1 cellular context compared by ENCODE assay signal in the genomic region with DNA sequence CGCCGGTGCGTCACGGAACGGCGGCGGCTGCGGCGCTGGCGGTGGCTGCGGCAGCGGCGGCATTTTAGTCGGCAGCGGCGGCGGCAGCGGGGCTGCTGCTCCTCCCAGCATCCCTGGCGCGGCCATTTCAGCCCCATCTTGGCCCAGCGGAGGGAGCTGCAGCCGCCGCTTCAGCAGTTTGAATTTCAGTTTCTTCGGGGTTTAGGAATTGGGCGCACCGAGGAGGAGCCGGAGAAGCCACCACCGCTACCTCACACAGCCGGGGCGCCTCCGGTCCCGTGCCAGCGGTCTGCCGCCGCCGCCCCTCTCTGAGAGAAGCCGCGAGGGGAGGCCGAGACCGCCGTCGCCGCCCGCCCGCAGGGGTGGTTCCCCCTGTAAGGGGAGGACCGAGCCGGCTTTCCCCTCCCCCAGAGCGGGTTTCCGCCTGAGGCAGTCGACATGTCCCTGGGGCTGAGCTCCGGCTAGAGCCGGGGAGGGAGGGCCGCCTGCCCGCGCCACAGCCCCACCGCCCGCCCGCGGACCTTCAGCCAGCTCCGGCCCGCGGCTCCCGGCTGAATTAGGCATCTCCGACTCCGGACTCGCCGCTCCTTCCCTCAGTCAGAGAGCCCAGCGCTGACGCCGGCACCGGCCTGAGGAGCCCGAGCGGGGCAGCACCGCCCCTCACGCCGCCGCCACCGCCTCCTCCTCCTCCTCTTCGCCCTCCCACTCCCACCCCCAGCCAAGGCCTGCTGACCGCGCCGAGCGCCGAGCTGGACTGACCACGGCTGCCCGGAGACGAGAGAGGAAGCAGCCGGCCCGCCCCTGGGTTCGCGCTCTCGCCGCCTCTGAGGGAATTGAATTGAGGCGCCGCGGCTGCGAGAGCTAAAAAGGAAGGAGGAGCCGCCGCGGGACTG.
TF ChIP-seq lines count a peak whose summit lies in the region.

A gene (plus strand): TSS at position 67 of the 893 bp plus-strand sequence. CDS start 1,053 bp downstream, outside the sequence.

TF ChIP-seq in neural cell, 6 proteins besides CTCF, POLR2A, EP300 and RAD21 (continued from another document):
- TF ChIP-seq, protein P1, sequence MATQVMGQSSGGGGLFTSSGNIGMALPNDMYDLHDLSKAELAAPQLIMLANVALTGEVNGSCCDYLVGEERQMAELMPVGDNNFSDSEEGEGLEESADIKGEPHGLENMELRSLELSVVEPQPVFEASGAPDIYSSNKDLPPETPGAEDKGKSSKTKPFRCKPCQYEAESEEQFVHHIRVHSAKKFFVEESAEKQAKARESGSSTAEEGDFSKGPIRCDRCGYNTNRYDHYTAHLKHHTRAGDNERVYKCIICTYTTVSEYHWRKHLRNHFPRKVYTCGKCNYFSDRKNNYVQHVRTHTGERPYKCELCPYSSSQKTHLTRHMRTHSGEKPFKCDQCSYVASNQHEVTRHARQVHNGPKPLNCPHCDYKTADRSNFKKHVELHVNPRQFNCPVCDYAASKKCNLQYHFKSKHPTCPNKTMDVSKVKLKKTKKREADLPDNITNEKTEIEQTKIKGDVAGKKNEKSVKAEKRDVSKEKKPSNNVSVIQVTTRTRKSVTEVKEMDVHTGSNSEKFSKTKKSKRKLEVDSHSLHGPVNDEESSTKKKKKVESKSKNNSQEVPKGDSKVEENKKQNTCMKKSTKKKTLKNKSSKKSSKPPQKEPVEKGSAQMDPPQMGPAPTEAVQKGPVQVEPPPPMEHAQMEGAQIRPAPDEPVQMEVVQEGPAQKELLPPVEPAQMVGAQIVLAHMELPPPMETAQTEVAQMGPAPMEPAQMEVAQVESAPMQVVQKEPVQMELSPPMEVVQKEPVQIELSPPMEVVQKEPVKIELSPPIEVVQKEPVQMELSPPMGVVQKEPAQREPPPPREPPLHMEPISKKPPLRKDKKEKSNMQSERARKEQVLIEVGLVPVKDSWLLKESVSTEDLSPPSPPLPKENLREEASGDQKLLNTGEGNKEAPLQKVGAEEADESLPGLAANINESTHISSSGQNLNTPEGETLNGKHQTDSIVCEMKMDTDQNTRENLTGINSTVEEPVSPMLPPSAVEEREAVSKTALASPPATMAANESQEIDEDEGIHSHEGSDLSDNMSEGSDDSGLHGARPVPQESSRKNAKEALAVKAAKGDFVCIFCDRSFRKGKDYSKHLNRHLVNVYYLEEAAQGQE (IDR thresholded peaks at IDR 0.05; ENCODE audit: borderline replicate concordance): peak; percentile 93
- peak; percentile 98 for TF ChIP-seq TAF1 (IDR thresholded peaks at IDR 0.05; ENCODE audit: low read depth)
